12 cellular contexts compared by ENCODE assay signal in the genomic region with DNA sequence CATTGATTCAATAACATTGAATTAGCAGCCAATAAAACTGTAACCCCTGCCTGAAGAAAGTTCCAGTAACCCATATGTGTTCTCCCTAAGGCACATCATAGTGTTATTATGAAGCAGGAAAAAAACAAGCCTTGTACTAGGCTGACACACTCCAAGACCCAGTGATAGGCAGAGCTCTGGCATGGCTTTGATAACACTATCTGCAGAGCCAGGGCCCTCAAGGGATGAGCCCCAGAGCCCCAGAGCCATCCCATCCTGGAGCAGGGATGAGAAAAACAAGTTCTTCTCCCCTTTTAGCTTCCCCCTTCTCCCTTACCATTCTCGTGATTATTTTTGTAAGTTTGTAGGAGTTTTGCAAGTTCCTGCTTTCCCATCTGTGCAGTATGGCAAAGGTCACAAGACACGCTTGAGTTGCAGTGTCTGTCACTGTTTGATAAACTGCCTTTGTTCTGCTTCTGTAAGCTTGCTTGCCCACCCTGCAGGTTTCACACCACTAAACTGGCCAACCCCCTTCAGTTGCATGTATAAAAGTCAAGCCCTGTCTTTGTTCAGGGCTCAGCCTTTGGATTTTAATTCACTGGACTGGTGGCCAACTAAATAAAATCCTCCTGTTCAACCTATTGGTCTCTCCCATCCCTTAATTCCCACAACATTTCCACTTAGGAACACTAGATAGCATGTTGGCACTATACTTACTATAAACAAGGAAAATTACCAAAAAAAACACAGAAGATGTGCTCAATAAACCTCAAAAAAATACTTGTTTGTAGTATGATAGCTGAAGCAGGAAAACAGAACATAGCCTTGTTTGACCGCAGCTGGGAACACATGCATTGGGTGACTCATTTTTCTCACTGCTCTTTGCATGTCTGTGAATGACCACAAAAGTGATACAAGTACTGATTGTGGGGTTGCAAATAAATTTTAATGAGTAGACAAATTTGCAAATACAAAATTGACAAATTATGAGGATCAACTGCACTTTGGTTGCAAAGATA. TPM values are rescaled to one million over a fixed set of nuclear protein-coding genes. Genes with fewer than 3 reads are reported as not detected.
DNase-seq lines count a peak whose midpoint lies in the region; ATAC-seq and TF ChIP-seq lines count a peak whose summit lies in the region.
"Had no signal": no experiment of that assay in that cellular context is flagged by ENCODE, and none has a peak within 500 bp of the region (broad histone marks: within the 10 kb centered on the region; RNA-seq: fewer than 3 reads in every experiment).

No MANE protein-coding gene starts in this region.

- H3K9ac ChIP-seq in neural progenitor cell = no peak overlapping the region

- no peaks in the 10 kb centered on the region for H3K36me3 Mint-ChIP-seq in neural progenitor cell

- no peak overlapping the region for H3K4me2 ChIP-seq in neural progenitor cell

- no peak overlapping the region for H3K27ac ChIP-seq in neural progenitor cell
- H3K27ac ChIP-seq: heart right ventricle had no signal

- peaks cover 2% of the 10 kb centered on the region for H3K27me3 Mint-ChIP-seq in neural progenitor cell (ENCODE audit: insufficient read depth, low read depth)

- H3F3A ChIP-seq in neural progenitor cell (ENCODE audit: low read depth) = no peaks in the 10 kb centered on the region

- no peaks in the 10 kb centered on the region for H3K79me2 ChIP-seq in neural progenitor cell (ENCODE audit: low read depth)

- no peak overlapping the region for H2AFZ ChIP-seq in neural progenitor cell (replicated peaks)

- peaks cover 13% of the 10 kb centered on the region for H3K9me3 Mint-ChIP-seq in neural progenitor cell

- no peaks in the 10 kb centered on the region for H4K20me1 ChIP-seq in neural progenitor cell (ENCODE audit: low read depth)

- no peak overlapping the region for H3K27ac Mint-ChIP-seq in neural progenitor cell

- H3K4me1 ChIP-seq in neural progenitor cell = no peaks in the 10 kb centered on the region
- H3K4me1 ChIP-seq: heart right ventricle had no signal

- TF ChIP-seq CTCF in GM12865 (IDR thresholded peaks at IDR 0.05; ENCODE audit: insufficient read depth, low read depth, low read length, missing control alignments) = no peak
- no peak for TF ChIP-seq CTCF in neural progenitor cell (IDR thresholded peaks at IDR 0.05)

- peak; percentile 50 for ATAC-seq in HG02571 (IDR thresholded peaks at IDR 0.05; ENCODE audit: unreplicated experiment)
- ATAC-seq: heart right ventricle had no signal

- H3K4me3 ChIP-seq in GM12865 (ENCODE audit: low read depth, low read length) (no peak overlapping the region), neural progenitor cell (no peak overlapping the region)
- H3K4me3 ChIP-seq: heart right ventricle had no signal

- intact Hi-C loops in head of caudate nucleus (cut with DNase I) = no loop called here

- no peaks in the 10 kb centered on the region for H3K4me1 Mint-ChIP-seq in neural progenitor cell

- H3K36me3 ChIP-seq in neural progenitor cell = no peaks in the 10 kb centered on the region
- H3K36me3 ChIP-seq: heart right ventricle had no signal

- no peaks in the 10 kb centered on the region for H3K9me3 ChIP-seq in neural progenitor cell (ENCODE audit: low read depth)

- H3K27me3 ChIP-seq in neural progenitor cell = no peaks in the 10 kb centered on the region
- H3K27me3 ChIP-seq: heart right ventricle had no signal

- DNase-seq in GM12865 (ENCODE audit: low read depth) (peak; percentile 84), OCI-M1 (lab: John Stamatoyannopoulos, UW) (peak; percentile 57), head of caudate nucleus (peak in 25 of 42 donors; percentile 12 to 68 (median 32)), neural progenitor cell (ENCODE audit: low spot score) (no peak), NCI-H146 (lab: John Stamatoyannopoulos, UW) (no peak), NCI-H1092 treated with DMSO at 0.1 percent for 48 hours (lab: John Stamatoyannopoulos, UW) (no peak), NCI-H2029 treated with DMSO at 0.1 percent for 48 hours (lab: John Stamatoyannopoulos, UW) (no peak)
- DNase-seq: activated effector memory CD4-positive, alpha-beta T cell treated with Interleukin-2 at 50 U/mL for 16 hours; GDM1; heart right ventricle; Right ventricle myocardium superior had no signal

- H3K4me3 Mint-ChIP-seq in neural progenitor cell = no peak overlapping the region

RNA-seq across cellular contexts. Expression of gene GUCY1A2, which starts 22.5 kb away (rescaled TPM):
- 0.54 and 0.56 TPM in 2 replicates for total RNA-seq in neural progenitor cell (ENCODE audit: low replicate concordance)

Comparison
In these comparisons a context has a peak if more than half of its experiments do, and no peak if none do; other contexts are left out.
1. DNase-seq: peak in GM12865 (single experiment), OCI-M1 (single experiment) and head of caudate nucleus (25 of 42); none in neural progenitor cell (single experiment), NCI-H146 (single experiment), NCI-H1092 treated with DMSO at 0.1 percent for 48 hours (single experiment) and NCI-H2029 treated with DMSO at 0.1 percent for 48 hours (single experiment).